12 cellular contexts compared by ENCODE assay signal in genomic region chr20:49794336-49795124, GRCh38. TPM values are rescaled to one million over a fixed set of nuclear protein-coding genes. Genes with fewer than 3 reads are reported as not detected.
A peak's percentile ranks its signal among the peaks of the same experiment; 100 is the strongest.
DNase-seq lines count a peak whose midpoint lies in the region; ATAC-seq, FAIRE-seq and TF ChIP-seq lines count a peak whose summit lies in the region.
"Had no signal": no experiment of that assay in that cellular context is flagged by ENCODE, and none has a peak within 500 bp of the region (broad histone marks: within the 10 kb centered on the region; RNA-seq: fewer than 3 reads in every experiment).

No MANE protein-coding gene starts in this region.

- H3K4me3 ChIP-seq in DND-41 (ENCODE audit: low read depth in 1 of 2, low read length in 2 of 2) (no peak overlapping the region), bronchial epithelial cell (ENCODE audit: low read depth, low read length) (no peak overlapping the region)

- peaks cover 0 to 7% of the 10 kb centered on the region in 2 donors for H3K4me1 Mint-ChIP-seq in natural killer cell

- DNase-seq in DND-41 (no peak), NOMO-1 treated with dmso at 0.1 percent for 144 hours (lab: John Stamatoyannopoulos, UW; ENCODE audit: unreplicated experiment) (peak; percentile 72), bronchial epithelial cell (ENCODE audit: low read depth) (peak; percentile 43), natural killer cell (no peak), DMS153 (lab: John Stamatoyannopoulos, UW) (no peak), NCI-H2081 (lab: John Stamatoyannopoulos, UW) (no peak), HK-2 (ENCODE audit: unreplicated experiment) (no peak)
- DNase-seq: activated effector memory CD4-positive, alpha-beta T cell treated with Interleukin-2 at 50 U/mL for 16 hours; left ventricle myocardium superior had no signal

- FAIRE-seq in bronchial epithelial cell (lab: Jason Lieb, UNC) = no peak
- FAIRE-seq: RCC 7860 had no signal

- H3K27me3 ChIP-seq in DND-41 (ENCODE audit: insufficient read depth, low read length, poor library complexity) (peaks cover 24% of the 10 kb centered on the region), bronchial epithelial cell (ENCODE audit: control insufficient read depth, insufficient read depth, low read length) (no peaks in the 10 kb centered on the region)

- H3K27ac ChIP-seq in DND-41 (ENCODE audit: low read length) = no peak overlapping the region

- peak; percentile 65 for ATAC-seq in DND-41 (ENCODE audit: insufficient read depth, low read depth)
- ATAC-seq in natural killer cell = peak; percentile 72 to 94 (median 90)
- no peak for ATAC-seq in GM21717 (IDR thresholded peaks at IDR 0.05; ENCODE audit: unreplicated experiment)
- ATAC-seq: left ventricle myocardium superior, WTC11 had no signal

- no peaks in the 10 kb centered on the region for H3K9me3 ChIP-seq in DND-41 (ENCODE audit: insufficient read depth, low read length, severe bottlenecking)

- intact Hi-C loops in natural killer cell (cut with micrococcal nuclease) = no loop called here

- H3K27me3 Mint-ChIP-seq in natural killer cell (ENCODE audit: low read depth in 2 of 2) = no peaks in the 10 kb centered on the region

- peak overlapping the region in 1 of 2 donors; percentile 27 for H3K27ac Mint-ChIP-seq in natural killer cell
- H3K27ac Mint-ChIP-seq: WTC11 had no signal

- no peak overlapping the region for H2AFZ ChIP-seq in DND-41 (ENCODE audit: low read depth, low read length)

- no peaks in the 10 kb centered on the region for H4K20me1 ChIP-seq in DND-41 (ENCODE audit: insufficient read depth, low read length)

- no peaks in the 10 kb centered on the region for H3K36me3 ChIP-seq in DND-41 (ENCODE audit: insufficient read depth, low read length)
- H3K36me3 ChIP-seq in bronchial epithelial cell (ENCODE audit: control insufficient read depth, insufficient read depth, low read length) = no peaks in the 10 kb centered on the region

- H3K79me2 ChIP-seq in DND-41 (ENCODE audit: insufficient read depth, low read length) = no peaks in the 10 kb centered on the region

- H3K9me3 Mint-ChIP-seq in natural killer cell = no peaks in the 10 kb centered on the region
- H3K9me3 Mint-ChIP-seq: WTC11 had no signal

- H3K36me3 Mint-ChIP-seq in natural killer cell = no peaks in the 10 kb centered on the region
- H3K36me3 Mint-ChIP-seq: WTC11 had no signal

- H3K4me1 ChIP-seq in DND-41 (ENCODE audit: insufficient read depth, low read length) = no peaks in the 10 kb centered on the region

- H3K4me3 Mint-ChIP-seq in natural killer cell = no peak overlapping the region
- H3K4me3 Mint-ChIP-seq: WTC11 had no signal

- H3K4me2 ChIP-seq in DND-41 (ENCODE audit: insufficient read depth, low read length) = no peak overlapping the region

- no peak overlapping the region for H3K9ac ChIP-seq in DND-41 (ENCODE audit: low read depth, low read length)

- TF ChIP-seq CTCF in DND-41 (IDR thresholded peaks at IDR 0.05; ENCODE audit: borderline replicate concordance, extremely low read depth, low read length, poor library complexity, severe bottlenecking) (no peak), bronchial epithelial cell (IDR thresholded peaks at IDR 0.05; ENCODE audit: insufficient read depth, low read length, severe bottlenecking) (no peak), natural killer cell (IDR thresholded peaks at IDR 0.05) (no peak)

RNA-seq across cellular contexts. Expression of gene SLC9A8, which starts 18.1 kb away (rescaled TPM):
- total RNA-seq in bronchial epithelial cell (1.6 and 4.6 TPM in 2 replicates), natural killer cell (10 to 100 TPM; 54.5 to 68.7 (median 58.8) TPM)

Comparison
In these comparisons a context has a peak if more than half of its experiments do, and no peak if none do; other contexts are left out.
1. DNase-seq: peak in NOMO-1 treated with dmso at 0.1 percent for 144 hours (single experiment) and bronchial epithelial cell (single experiment); none in DND-41 (single experiment), natural killer cell (single experiment), DMS153 (single experiment), NCI-H2081 (0 of 2) and HK-2 (single experiment).